2 cellular contexts compared by ENCODE assay signal in genomic region chr4:1027219-1027915, GRCh38.
TF ChIP-seq lines count a peak whose summit lies in the region.

No MANE protein-coding gene starts in this region.

TF ChIP-seq in HEK293, 187 proteins besides CTCF, POLR2A, EP300 and RAD21:
- TF ChIP-seq ZIC2 (tag by site-specific recombination; IDR thresholded peaks at IDR 0.05): peak; percentile 41; the same call in 1 of the 2 replicates
- no peak for TF ChIP-seq GLIS2 (tag by site-specific recombination; IDR thresholded peaks at IDR 0.05)

TF ChIP-seq in H1, 55 proteins besides CTCF, POLR2A, EP300 and RAD21:
- TF ChIP-seq FOSL1 (IDR thresholded peaks at IDR 0.05; ENCODE audit: insufficient read depth, low read depth, low read length): no peak
- TF ChIP-seq JUND (IDR thresholded peaks at IDR 0.05; ENCODE audit: low read length): no peak
- no peak for TF ChIP-seq BRCA1 (IDR thresholded peaks at IDR 0.05; ENCODE audit: low read depth, low read length)
- TF ChIP-seq SRF (IDR thresholded peaks at IDR 0.05; ENCODE audit: low read depth, low read length): no peak
- no peak for TF ChIP-seq RBBP5 (IDR thresholded peaks at IDR 0.05; ENCODE audit: borderline replicate concordance, low read depth, low read length)
- TF ChIP-seq KDM4A (IDR thresholded peaks at IDR 0.05; ENCODE audit: low read depth, low read length, severe bottlenecking): no peak
- TF ChIP-seq GABPA (IDR thresholded peaks at IDR 0.05; ENCODE audit: borderline replicate concordance, insufficient read depth, low read length): no peak
- no peak for TF ChIP-seq POU5F1 (IDR thresholded peaks at IDR 0.05; ENCODE audit: low read depth, low read length)
- no peak for TF ChIP-seq CTBP2 (IDR thresholded peaks at IDR 0.05; ENCODE audit: borderline replicate concordance, insufficient read depth, insufficient read length, low read length)
